13 cellular contexts compared by ENCODE assay signal in genomic region chr1:156765664-156766063, GRCh38. TPM values are rescaled to one million over a fixed set of nuclear protein-coding genes. Genes with fewer than 3 reads are reported as not detected.
DNase-seq lines count a peak whose midpoint lies in the region; ATAC-seq and TF ChIP-seq lines count a peak whose summit lies in the region.
"Had no signal": no experiment of that assay in that cellular context is flagged by ENCODE, and none has a peak within 500 bp of the region (broad histone marks: within the 10 kb centered on the region; RNA-seq: fewer than 3 reads in every experiment).

No MANE protein-coding gene starts in this region.

- H3K27ac Mint-ChIP-seq in activated naive CD8-positive, alpha-beta T cell treated with anti-CD3 and anti-CD28 coated beads, Interleukin-2, amount 10 ng/mL, durations not matched to agents 7 days and 5 days, result peak overlapping the region; percentile 14
- H3K27ac Mint-ChIP-seq in activated naive CD8-positive, alpha-beta T cell treated with anti-CD3 and anti-CD28 coated beads for 36 hours, result no peak overlapping the region
- H3K27ac Mint-ChIP-seq: activated B cell treated with CpG ODN at 0.5 μM for 24 hours had no signal

- H3K4me1 ChIP-seq in Panc1 (ENCODE audit: control insufficient read depth, insufficient read depth, low read length), result peaks cover 18% of the 10 kb centered on the region

- ATAC-seq in activated naive CD8-positive, alpha-beta T cell treated with anti-CD3 and anti-CD28 coated beads, Interleukin-2, amount 10 ng/mL, durations not matched to agents 7 days and 5 days (ENCODE audit: low read depth), result no peak
- ATAC-seq in Panc1, result no peak

- H3K4me3 ChIP-seq in Panc1 (ENCODE audit: low read depth in 2 of 2, low read length in 2 of 2), result peak overlapping the region; percentile 84 to 99; a peak in 3 of 4 replicates
- H3K4me3 ChIP-seq in fibroblast of the aortic adventitia (ENCODE audit: low read depth, low read length), result peak overlapping the region; percentile 87

- no peak for TF ChIP-seq CTCF in Panc1 (IDR thresholded peaks at IDR 0.05)
- TF ChIP-seq CTCF in fibroblast of the aortic adventitia (IDR thresholded peaks at IDR 0.05; ENCODE audit: insufficient read depth, low read length), result no peak

- H3K9me3 Mint-ChIP-seq in activated naive CD8-positive, alpha-beta T cell treated with anti-CD3 and anti-CD28 coated beads, Interleukin-2, amount 10 ng/mL, durations not matched to agents 7 days and 5 days, result no peaks in the 10 kb centered on the region
- H3K9me3 Mint-ChIP-seq in activated naive CD8-positive, alpha-beta T cell treated with anti-CD3 and anti-CD28 coated beads for 36 hours, result no peaks in the 10 kb centered on the region
- H3K9me3 Mint-ChIP-seq: activated B cell treated with CpG ODN at 0.5 μM for 24 hours had no signal

- no TSS peak for BruUV-seq in Panc1 (replicated peaks; lab: Mats Ljungman, UMichigan)

- peaks cover 8% of the 10 kb centered on the region for H3K36me3 ChIP-seq in Panc1 (ENCODE audit: control insufficient read depth, insufficient read depth, low read length)

- no peaks in the 10 kb centered on the region for H3K9me3 ChIP-seq in Panc1 (ENCODE audit: control insufficient read depth, insufficient read depth, low read depth, low read length)
- H3K9me3 ChIP-seq: stomach had no signal

- peaks cover 24% of the 10 kb centered on the region for H3K4me1 Mint-ChIP-seq in activated naive CD8-positive, alpha-beta T cell treated with anti-CD3 and anti-CD28 coated beads, Interleukin-2, amount 10 ng/mL, durations not matched to agents 7 days and 5 days
- peaks cover 31% of the 10 kb centered on the region for H3K4me1 Mint-ChIP-seq in activated naive CD8-positive, alpha-beta T cell treated with anti-CD3 and anti-CD28 coated beads for 36 hours

- intact Hi-C loops in Panc1 (cut with micrococcal nuclease; ENCODE audit: unreplicated experiment), result no loop called here

- peak overlapping the region; percentile 99 for H3K27ac ChIP-seq in Panc1 (ENCODE audit: low read length)

- POLR2A ChIA-PET in activated naive CD8-positive, alpha-beta T cell treated with anti-CD3 and anti-CD28 coated beads, Interleukin-2, amount 10 ng/mL, durations not matched to agents 7 days and 5 days (lab: Charles Lee), result interaction anchor here (1.8 to 6.6 kb wide), 3 partner anchors 14 to 37 kb away, joined by 6 to 67 read pairs (median 24); partner anchors contain the start of genes HDGF, ISG20L2, METTL25B and MRPL24
- POLR2A ChIA-PET in Panc1 (lab: Charles Lee), result no interaction called here

- peaks cover 7% of the 10 kb centered on the region for H3K36me3 Mint-ChIP-seq in activated naive CD8-positive, alpha-beta T cell treated with anti-CD3 and anti-CD28 coated beads, Interleukin-2, amount 10 ng/mL, durations not matched to agents 7 days and 5 days
- H3K36me3 Mint-ChIP-seq in activated naive CD8-positive, alpha-beta T cell treated with anti-CD3 and anti-CD28 coated beads for 36 hours, result peaks cover 21% of the 10 kb centered on the region

- CTCF ChIA-PET in Panc1 (lab: Charles Lee), result no interaction called here

- no peak overlapping the region for H3K4me3 Mint-ChIP-seq in activated naive CD8-positive, alpha-beta T cell treated with anti-CD3 and anti-CD28 coated beads, Interleukin-2, amount 10 ng/mL, durations not matched to agents 7 days and 5 days
- H3K4me3 Mint-ChIP-seq in activated naive CD8-positive, alpha-beta T cell treated with anti-CD3 and anti-CD28 coated beads for 36 hours, result no peak overlapping the region
- H3K4me3 Mint-ChIP-seq: activated B cell treated with CpG ODN at 0.5 μM for 24 hours had no signal

- DNase-seq in activated naive CD8-positive, alpha-beta T cell treated with anti-CD3 and anti-CD28 coated beads, Interleukin-2, amount 10 ng/mL, durations not matched to agents 7 days and 5 days, result no peak
- DNase-seq in activated naive CD8-positive, alpha-beta T cell treated with anti-CD3 and anti-CD28 coated beads for 36 hours, result no peak
- DNase-seq in Panc1 (ENCODE audit: low read depth, low spot score) (no peak), fibroblast of the aortic adventitia (ENCODE audit: low read depth) (no peak), superior temporal gyrus (ENCODE audit: extremely low spot score) (peak; percentile 11), NCI-H748 (lab: John Stamatoyannopoulos, UW; ENCODE audit: unreplicated experiment) (no peak), AG20443 (ENCODE audit: low spot score) (no peak), NCI-H2107 treated with DMSO at 0.1 percent for 48 hours (lab: John Stamatoyannopoulos, UW; ENCODE audit: unreplicated experiment) (no peak)
- DNase-seq: activated B cell treated with CpG ODN at 0.5 μM for 24 hours; NCI-H2171; occipital lobe; stimulated activated CD4-positive, alpha-beta T cell treated with anti-CD3 and anti-CD28 coated beads, Interleukin-4, amount 100 ng/mL, for 1 hour; stomach had no signal

- no peaks in the 10 kb centered on the region for H3K27me3 ChIP-seq in Panc1 (ENCODE audit: control insufficient read depth, insufficient read depth, low read length)
- H3K27me3 ChIP-seq: stomach had no signal

- in situ Hi-C loops in Panc1 (cut with HindIII; ENCODE audit: low pct_unique_long_range_greater_than_20kb, low sequenced_read_pairs), result no loop called here

- no peaks in the 10 kb centered on the region for H3K27me3 Mint-ChIP-seq in activated naive CD8-positive, alpha-beta T cell treated with anti-CD3 and anti-CD28 coated beads, Interleukin-2, amount 10 ng/mL, durations not matched to agents 7 days and 5 days
- no peaks in the 10 kb centered on the region for H3K27me3 Mint-ChIP-seq in activated naive CD8-positive, alpha-beta T cell treated with anti-CD3 and anti-CD28 coated beads for 36 hours
- H3K27me3 Mint-ChIP-seq: activated B cell treated with CpG ODN at 0.5 μM for 24 hours had no signal

RNA-seq across cellular contexts. Expression of gene PRCC, which starts 1.7 kb away (rescaled TPM):
- total RNA-seq in activated naive CD8-positive, alpha-beta T cell treated with anti-CD3 and anti-CD28 coated beads, Interleukin-2, amount 10 ng/mL, durations not matched to agents 7 days and 5 days, result 10 to 100 TPM; 65.7 to 76.0 TPM
- total RNA-seq in activated naive CD8-positive, alpha-beta T cell treated with anti-CD3 and anti-CD28 coated beads for 36 hours, result 10 to 100 TPM; 91.8 to 96.0 TPM
- total RNA-seq in Panc1 (2021; ENCODE audit: unreplicated experiment) (78.5 TPM), fibroblast of the aortic adventitia (ENCODE audit: low replicate concordance) (28.3 and 33.8 TPM in 2 replicates)
- 61.8 TPM for polyA plus RNA-seq in Panc1 (2012; ENCODE audit: insufficient read length)

RNA-seq across cellular contexts. Expression of gene HDGF, which starts 14.2 kb away (rescaled TPM):
- 100 to 1,000 TPM; 186 to 196 TPM for total RNA-seq in activated naive CD8-positive, alpha-beta T cell treated with anti-CD3 and anti-CD28 coated beads, Interleukin-2, amount 10 ng/mL, durations not matched to agents 7 days and 5 days
- 100 to 1,000 TPM; 271 to 274 TPM for total RNA-seq in activated naive CD8-positive, alpha-beta T cell treated with anti-CD3 and anti-CD28 coated beads for 36 hours
- total RNA-seq in Panc1 (2021; ENCODE audit: unreplicated experiment), result 325 TPM
- polyA plus RNA-seq in Panc1 (2012; ENCODE audit: insufficient read length), result 302 TPM
- total RNA-seq in fibroblast of the aortic adventitia (ENCODE audit: low replicate concordance), result 146 and 299 TPM in 2 replicates

RNA-seq across cellular contexts. Expression of gene MRPL24, which starts 24.8 kb away (rescaled TPM):
- total RNA-seq in activated naive CD8-positive, alpha-beta T cell treated with anti-CD3 and anti-CD28 coated beads, Interleukin-2, amount 10 ng/mL, durations not matched to agents 7 days and 5 days, result 10 to 100 TPM; 45.0 to 51.1 TPM
- total RNA-seq in activated naive CD8-positive, alpha-beta T cell treated with anti-CD3 and anti-CD28 coated beads for 36 hours, result 10 to 100 TPM; 85.1 to 94.6 TPM
- total RNA-seq in Panc1 (2021; ENCODE audit: unreplicated experiment), result 80.4 TPM
- 109 TPM for polyA plus RNA-seq in Panc1 (2012; ENCODE audit: insufficient read length)
- 19.0 and 42.8 TPM in 2 replicates for total RNA-seq in fibroblast of the aortic adventitia (ENCODE audit: low replicate concordance)

RNA-seq across cellular contexts. Expression of gene ISG20L2, which starts 37.1 kb away (rescaled TPM):
- total RNA-seq in activated naive CD8-positive, alpha-beta T cell treated with anti-CD3 and anti-CD28 coated beads, Interleukin-2, amount 10 ng/mL, durations not matched to agents 7 days and 5 days, result 10 to 100 TPM; 44.1 to 47.1 TPM
- total RNA-seq in activated naive CD8-positive, alpha-beta T cell treated with anti-CD3 and anti-CD28 coated beads for 36 hours, result 10 to 100 TPM; 74.9 to 77.4 TPM
- total RNA-seq in Panc1 (2021; ENCODE audit: unreplicated experiment), result 40.6 TPM
- polyA plus RNA-seq in Panc1 (2012; ENCODE audit: insufficient read length), result 26.9 TPM
- total RNA-seq in fibroblast of the aortic adventitia (ENCODE audit: low replicate concordance), result 9.9 and 27.4 TPM in 2 replicates

RNA-seq across cellular contexts. Expression of gene METTL25B, which starts 37.4 kb away (rescaled TPM):
- 10 to 100 TPM; 34.6 to 35.1 TPM for total RNA-seq in activated naive CD8-positive, alpha-beta T cell treated with anti-CD3 and anti-CD28 coated beads, Interleukin-2, amount 10 ng/mL, durations not matched to agents 7 days and 5 days
- total RNA-seq in activated naive CD8-positive, alpha-beta T cell treated with anti-CD3 and anti-CD28 coated beads for 36 hours, result 10 to 100 TPM; 24.4 to 24.9 TPM
- 32.8 TPM for total RNA-seq in Panc1 (2021; ENCODE audit: unreplicated experiment)
- polyA plus RNA-seq in Panc1 (2012; ENCODE audit: insufficient read length), result 37.7 TPM
- total RNA-seq in fibroblast of the aortic adventitia (ENCODE audit: low replicate concordance), result 4.1 and 10.9 TPM in 2 replicates
